In the genomic region with DNA sequence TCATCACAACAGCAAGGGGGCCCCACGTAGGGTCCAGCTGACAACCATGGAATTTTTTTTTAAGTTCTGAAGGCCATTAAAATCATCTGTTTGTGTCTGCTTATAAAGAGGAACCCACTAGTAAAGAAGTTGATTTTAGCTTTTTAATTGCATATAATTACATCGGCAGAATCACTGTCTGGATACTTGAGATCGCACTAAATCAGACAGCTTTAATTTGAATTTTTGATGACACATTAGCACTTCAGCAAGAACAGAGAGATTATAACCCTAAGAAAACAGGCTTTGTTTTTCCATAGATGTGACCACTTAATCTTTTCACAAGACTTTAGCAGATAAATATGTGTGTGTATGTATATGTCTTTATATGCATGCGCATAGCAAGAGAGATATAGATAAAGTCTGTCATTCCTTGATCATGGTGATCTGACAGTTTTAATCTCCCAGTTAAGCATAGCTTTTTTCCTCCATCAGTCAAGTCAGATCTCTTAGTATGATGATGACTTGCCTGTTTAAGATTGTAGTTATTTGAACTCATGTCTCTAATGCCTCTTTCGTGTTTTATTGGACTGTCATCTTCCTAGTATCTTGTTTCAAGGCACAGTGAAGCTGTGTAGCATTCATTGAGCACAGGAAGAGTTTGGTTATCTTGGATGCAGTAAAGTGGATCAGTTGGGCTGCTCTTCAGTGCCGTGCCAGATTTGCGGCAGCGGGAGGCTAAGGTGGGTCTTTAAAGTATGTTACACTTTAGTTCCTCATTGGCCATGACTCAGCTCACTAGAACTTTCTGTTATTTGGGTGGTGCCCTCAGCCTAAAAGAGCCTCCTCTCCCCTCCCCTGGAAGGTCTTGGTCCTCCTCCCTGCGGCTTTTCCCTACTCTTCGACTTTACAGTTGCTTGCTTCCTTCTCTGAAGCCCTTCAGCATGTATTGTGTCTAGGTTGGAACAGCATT, we compare ENCODE assay signal across 28 cellular contexts. TPM values are rescaled to one million over a fixed set of nuclear protein-coding genes. Genes with fewer than 3 reads are reported as not detected.
DNase-seq lines count a peak whose midpoint lies in the region; ATAC-seq, FAIRE-seq and TF ChIP-seq lines count a peak whose summit lies in the region.
"Had no signal": no experiment of that assay in that cellular context is flagged by ENCODE, and none has a peak within 500 bp of the region (broad histone marks: within the 10 kb centered on the region; RNA-seq: fewer than 3 reads in every experiment).

No MANE protein-coding gene starts in this region.

- H3K9ac ChIP-seq in keratinocyte (ENCODE audit: control insufficient read depth, extremely low read depth, insufficient read depth, low read length): no peak overlapping the region

- WGBS in A549 (ENCODE audit: missing lambda C conversion rate): 87% methylated on average over 10 of the region's 10 CpGs

- TF ChIP-seq RAD21 in A549 (conservative IDR thresholded peaks at IDR 0.05 in 1 of 2, IDR thresholded peaks at IDR 0.05 in 1 of 2): no peak

- dilution Hi-C loops in keratinocyte (cut with MboI; ENCODE audit: extremely low pct_ligation_motif_present, low sequenced_read_pairs): no loop called here

- no peaks in the 10 kb centered on the region for H3K36me3 ChIP-seq in keratinocyte (ENCODE audit: control insufficient read depth in 2 of 2, extremely low read depth in 1 of 2, insufficient read depth in 2 of 2, low read length in 2 of 2)
- H3K36me3 ChIP-seq: ascending aorta had no signal

- H3K27me3 ChIP-seq in keratinocyte (ENCODE audit: control insufficient read depth, extremely low read depth, insufficient read depth, low read length): no peaks in the 10 kb centered on the region
- H3K27me3 ChIP-seq: ascending aorta, stomach, tibial nerve had no signal

- TF ChIP-seq EP300 in A549 (IDR thresholded peaks at IDR 0.05): no peak

- H3K79me2 ChIP-seq in keratinocyte (ENCODE audit: control insufficient read depth, insufficient read depth, low read length): no peaks in the 10 kb centered on the region

- H3K4me3 ChIP-seq in A549 (no peak overlapping the region), keratinocyte (ENCODE audit: control insufficient read depth in 2 of 3, extremely low read depth in 1 of 3, insufficient read depth in 2 of 3, low read depth in 1 of 3, low read length in 3 of 3) (no peak overlapping the region)
- H3K4me3 ChIP-seq: ascending aorta, stomach, tibial nerve had no signal

- no peaks in the 10 kb centered on the region for H3K9me1 ChIP-seq in keratinocyte (ENCODE audit: control insufficient read depth, extremely low read depth, insufficient read depth, low read length)

- no peak overlapping the region for H2AFZ ChIP-seq in keratinocyte (ENCODE audit: control insufficient read depth, low read length)

- H3K27ac ChIP-seq in A549 (no peak overlapping the region), keratinocyte (ENCODE audit: control insufficient read depth, insufficient read depth, low read length) (no peak overlapping the region)
- H3K27ac ChIP-seq: ascending aorta, RWPE1, stomach, tibial nerve had no signal

- no peaks in the 10 kb centered on the region for H4K20me1 ChIP-seq in keratinocyte (ENCODE audit: control insufficient read depth, extremely low read depth, insufficient read depth, low read length)

- POLR2A ChIA-PET in A549 (lab: Yijun Ruan, JAX): no interaction called here

- H3K4me1 ChIP-seq in A549: no peaks in the 10 kb centered on the region
- no peaks in the 10 kb centered on the region for H3K4me1 ChIP-seq in keratinocyte (ENCODE audit: control insufficient read depth, extremely low read depth, insufficient read depth, low read length)
- H3K4me1 ChIP-seq: ascending aorta, stomach, tibial nerve had no signal

- no peak for ATAC-seq in A549
- no peak for ATAC-seq in omental fat pad (ENCODE audit: low FRiP score)
- ATAC-seq: activated CD4-positive, alpha-beta T cell treated with anti-CD3 and anti-CD28 coated beads for 36 hours had no signal

- CTCF ChIA-PET in A549 (lab: Yijun Ruan, JAX): interaction anchor here (0.7 to 1.5 kb wide), 4 partner anchors 14 to 323 kb away, joined by 3 read pairs; no protein-coding TSS in a partner anchor

- no peak for TF ChIP-seq POLR2A in A549 (IDR thresholded peaks at IDR 0.05; ENCODE audit: low read length)

- peak; percentile 88 for FAIRE-seq in A549 (lab: Jason Lieb, UNC)
- peak; percentile 34 for FAIRE-seq in keratinocyte (lab: Jason Lieb, UNC)
- FAIRE-seq: A204.1, D721Med, H54 had no signal

- TF ChIP-seq CTCF in A549 (IDR thresholded peaks at IDR 0.05): no peak
- TF ChIP-seq CTCF in keratinocyte (optimal IDR thresholded peaks at IDR 0.05 in 1 of 3, IDR thresholded peaks at IDR 0.05 in 1 of 3, conservative IDR thresholded peaks at IDR 0.05 in 1 of 3; ENCODE audit: extremely low read depth in 1 of 3, insufficient read depth in 2 of 3, low read length in 3 of 3): no peak
- TF ChIP-seq CTCF in omental fat pad (IDR thresholded peaks at IDR 0.05): no peak

- H3K9me3 ChIP-seq in A549 (no peaks in the 10 kb centered on the region), keratinocyte (ENCODE audit: control insufficient read depth, low read depth, low read length) (no peaks in the 10 kb centered on the region)
- H3K9me3 ChIP-seq: ascending aorta, stomach, tibial nerve had no signal

- no peak for DNase-seq in A549 (ENCODE audit: low read depth in 1 of 2, low spot score in 1 of 2)
- peak; percentile 44 for DNase-seq in HT-29 (ENCODE audit: low spot score)
- DNase-seq in SW480 (ENCODE audit: low spot score): peak; percentile 47
- no peak for DNase-seq in keratinocyte (ENCODE audit: low read depth, low spot score)
- DNase-seq in stimulated activated naive CD4-positive, alpha-beta T cell (lab: John Stamatoyannopoulos, UW): no peak
- no peak for DNase-seq in omental fat pad (ENCODE audit: low spot score)
- no peak for DNase-seq in middle frontal gyrus (ENCODE audit: extremely low spot score, low spot score)
- no peak for DNase-seq in NCI-H2196 treated with DMSO at 0.1 percent for 48 hours (lab: John Stamatoyannopoulos, UW; ENCODE audit: unreplicated experiment)
- DNase-seq: activated CD4-positive, alpha-beta T cell treated with anti-CD3 and anti-CD28 coated beads for 36 hours; activated naive CD4-positive, alpha-beta T cell treated with anti-CD3 and anti-CD28 coated beads, Interleukin-2, amount 50 U/mL, for 16 hours; activated T-cell treated with anti-CD3 and anti-CD28 coated beads, Interleukin-2, amount 50 U/mL, for 48 hours; caudate nucleus; dermis blood vessel endothelial cell; Kasumi-1; kidney glomerular epithelial cell; NCI-H2107; NCI-H510A; NK-92 treated with Interleukin-12 subunit alpha and Interleukin-12 subunit beta, amount 100 ng/mL, for 24 hours; retina; stimulated activated CD4-positive, alpha-beta T cell treated with anti-CD3 and anti-CD28 coated beads, Interleukin-4, amount 100 ng/mL, for 4 hours; stomach; T1000 had no signal

- H3K4me2 ChIP-seq in A549: no peak overlapping the region
- H3K4me2 ChIP-seq in keratinocyte (ENCODE audit: control insufficient read depth, extremely low read depth, insufficient read depth, low read depth, low read length): no peak overlapping the region

TF ChIP-seq in A549, 52 proteins besides CTCF, POLR2A, EP300 and RAD21:
- TF ChIP-seq CHD4 (IDR thresholded peaks at IDR 0.05; ENCODE audit: borderline replicate concordance) (no peak), KDM1A (IDR thresholded peaks at IDR 0.05; ENCODE audit: low read depth) (no peak), CBX8 (IDR thresholded peaks at IDR 0.05) (no peak), MAFK (IDR thresholded peaks at IDR 0.05; ENCODE audit: partially characterized antibody) (no peak), RCOR1 (IDR thresholded peaks at IDR 0.05; ENCODE audit: low read depth, low read length) (no peak), NFE2L2 (conservative IDR thresholded peaks at IDR 0.05; ENCODE audit: low read length) (no peak)
- TF ChIP-seq, protein P1, sequence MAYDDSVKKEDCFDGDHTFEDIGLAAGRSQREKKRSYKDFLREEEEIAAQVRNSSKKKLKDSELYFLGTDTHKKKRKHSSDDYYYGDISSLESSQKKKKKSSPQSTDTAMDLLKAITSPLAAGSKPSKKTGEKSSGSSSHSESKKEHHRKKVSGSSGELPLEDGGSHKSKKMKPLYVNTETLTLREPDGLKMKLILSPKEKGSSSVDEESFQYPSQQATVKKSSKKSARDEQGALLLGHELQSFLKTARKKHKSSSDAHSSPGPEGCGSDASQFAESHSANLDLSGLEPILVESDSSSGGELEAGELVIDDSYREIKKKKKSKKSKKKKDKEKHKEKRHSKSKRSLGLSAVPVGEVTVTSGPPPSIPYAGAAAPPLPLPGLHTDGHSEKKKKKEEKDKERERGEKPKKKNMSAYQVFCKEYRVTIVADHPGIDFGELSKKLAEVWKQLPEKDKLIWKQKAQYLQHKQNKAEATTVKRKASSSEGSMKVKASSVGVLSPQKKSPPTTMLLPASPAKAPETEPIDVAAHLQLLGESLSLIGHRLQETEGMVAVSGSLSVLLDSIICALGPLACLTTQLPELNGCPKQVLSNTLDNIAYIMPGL (CRISPR knock-in tag; IDR thresholded peaks at IDR 0.05; ENCODE audit: borderline replicate concordance): no peak

RNA-seq across cellular contexts. Expression of a gene that starts 45.9 kb away (rescaled TPM):
- polyA plus RNA-seq in A549 (2011; rRNA removed) (0.03 TPM in 2 replicates), A549 (2017; fragmentation: RNase III; extraction: RNeasy Plus Mini Kit Qiagen cat#74134 plus additional on column Dnase treatment) (0.04 to 0.11 TPM (median 0.05 TPM) in 3 replicates), keratinocyte (0.03 TPM in 2 of 3 replicates, not detected in the other)
- 0.01 and 0.06 TPM in 2 replicates for polyA plus RNA-seq in A549 (2012; cell fraction: cytosol; rRNA removed)
- polyA plus RNA-seq in A549 (2012; cell fraction: nucleus; rRNA removed): 0.19 and 0.28 TPM in 2 replicates
- 0.10 and 0.12 TPM in 2 replicates for polyA minus RNA-seq in A549 (2011; rRNA and poly(A)+ RNA removed)
- total RNA-seq in HT-29 (2014; rRNA removed; shearing (Covaris generic)): 0.15 and 0.18 TPM in 2 replicates
- polyA plus RNA-seq in keratinocyte (2011; ENCODE audit: low read depth): not detected
- polyA plus RNA-seq in keratinocyte (2011; cell fraction: cytosol; rRNA removed): 0.03 TPM in 1 of 2 replicates, not detected in the other
- polyA plus RNA-seq in keratinocyte (2011; cell fraction: nucleus; rRNA removed): 0.13 TPM in 1 of 2 replicates, not detected in the other
- polyA plus RNA-seq in keratinocyte (2012; ENCODE audit: low replicate concordance): 0.03 and 0.14 TPM in 2 replicates
- polyA minus RNA-seq in keratinocyte: not detected in 3 replicates
- not detected for polyA minus RNA-seq in keratinocyte (2011; cell fraction: cytosol; rRNA and poly(A)+ RNA removed)
- 0.21 and 0.31 TPM in 2 replicates for polyA minus RNA-seq in keratinocyte (2011; cell fraction: nucleus; rRNA and poly(A)+ RNA removed)
- total RNA-seq in omental fat pad: 1 to 10 TPM in 1 of 4 donors, under 1 TPM in 3; 0.19 to 1.1 (median 0.49) TPM
- total RNA-seq: ascending aorta, dermis blood vessel endothelial cell had no signal

Comparison
In these comparisons a context has a peak if more than half of its experiments do, and no peak if none do; other contexts are left out.
1. DNase-seq: peak in HT-29 (single experiment) and SW480 (single experiment); none in A549 (0 of 2), keratinocyte (single experiment), stimulated activated naive CD4-positive, alpha-beta T cell (0 of 6), omental fat pad (single experiment), middle frontal gyrus (single experiment) and NCI-H2196 treated with DMSO at 0.1 percent for 48 hours (single experiment).